ENCODE assay signal across 8 cellular contexts in the genomic region with DNA sequence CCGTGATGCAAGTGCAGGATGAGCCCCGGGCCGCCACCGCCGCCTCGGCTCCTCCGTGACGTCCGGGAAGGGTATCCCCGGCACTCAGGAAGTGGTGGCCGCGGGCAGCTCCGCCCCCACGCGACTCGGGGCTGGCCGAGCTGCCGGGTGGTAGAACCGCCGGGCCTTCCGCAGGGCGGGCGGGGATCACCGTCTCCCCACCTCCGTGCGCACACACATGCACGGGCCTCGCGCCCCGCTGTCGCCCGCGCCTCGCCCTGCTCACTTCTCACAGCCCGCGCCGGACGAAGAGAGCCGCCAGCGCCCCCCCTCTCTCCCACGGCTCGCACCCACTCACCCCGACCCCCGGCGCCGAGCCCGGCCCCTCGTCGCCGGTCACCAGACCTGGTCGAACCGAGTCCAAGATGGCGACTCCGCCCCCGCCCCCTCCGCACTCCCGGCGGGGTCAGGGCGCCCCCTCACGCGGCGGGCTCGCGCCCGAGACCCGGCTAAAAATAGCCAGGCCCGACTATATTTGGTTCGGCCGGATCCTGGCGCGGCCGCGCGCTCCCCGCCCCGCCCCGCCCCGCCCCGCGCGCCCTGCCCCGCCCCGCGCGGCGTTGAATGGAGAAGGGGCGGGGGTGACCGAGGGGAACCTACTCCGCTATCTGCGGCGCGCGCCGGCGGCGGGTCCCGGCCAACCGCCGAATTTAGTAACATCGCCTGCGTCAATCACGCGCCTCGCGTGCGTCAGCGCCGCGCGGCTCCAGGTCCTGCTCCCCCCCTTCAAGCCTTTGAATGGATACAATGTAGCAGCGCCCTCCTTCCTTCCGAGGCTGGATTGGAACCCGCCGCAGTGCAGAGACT. TPM values are rescaled to one million over a fixed set of nuclear protein-coding genes. Genes with fewer than 3 reads are reported as not detected.
DNase-seq lines count a peak whose midpoint lies in the region; ATAC-seq, FAIRE-seq and TF ChIP-seq lines count a peak whose summit lies in the region.

No MANE protein-coding gene starts in this region.

- H3K27ac Mint-ChIP-seq in mesothelial cell of epicardium, result peak overlapping the region; percentile 97

- H3K4me3 ChIP-seq in endocrine pancreas (ENCODE audit: control insufficient read depth, insufficient read depth, low read length), result peak overlapping the region; percentile 95

- no peaks in the 10 kb centered on the region for H3K36me3 ChIP-seq in endocrine pancreas (ENCODE audit: control insufficient read depth, insufficient read depth, low read length)

- H3K36me3 Mint-ChIP-seq in mesothelial cell of epicardium, result no peaks in the 10 kb centered on the region

- no peaks in the 10 kb centered on the region for H3K27me3 ChIP-seq in endocrine pancreas (ENCODE audit: control insufficient read depth, insufficient read depth, low read length)

- TF ChIP-seq CTCF in mesothelial cell of epicardium (IDR thresholded peaks at IDR 0.05; ENCODE audit: unreplicated experiment), result no peak

- peak overlapping the region; percentile 90 for H3K4me3 Mint-ChIP-seq in mesothelial cell of epicardium

- H3K9ac ChIP-seq in endocrine pancreas (ENCODE audit: control insufficient read depth, insufficient read depth, low read length), result peak overlapping the region; percentile 91

- H3K4me1 Mint-ChIP-seq in mesothelial cell of epicardium, result peaks cover 62% of the 10 kb centered on the region

- peaks cover 10% of the 10 kb centered on the region for H3K4me1 ChIP-seq in endocrine pancreas (ENCODE audit: control insufficient read depth, insufficient read depth, low read length)

- in situ Hi-C loops in Caki2 (cut with HindIII; ENCODE audit: low pct_unique_long_range_greater_than_20kb, low sequenced_read_pairs), result no loop called here

- H3K27me3 Mint-ChIP-seq in mesothelial cell of epicardium (ENCODE audit: low read depth), result peaks cover 29% of the 10 kb centered on the region

- peak; percentile 43 for ATAC-seq in GM21367 (IDR thresholded peaks at IDR 0.05; ENCODE audit: unreplicated experiment)

- no peak for FAIRE-seq in HTR-8/SVneo (lab: Jason Lieb, UNC)

- H3K9me3 Mint-ChIP-seq in mesothelial cell of epicardium, result no peaks in the 10 kb centered on the region

- H3K9me3 ChIP-seq in endocrine pancreas (ENCODE audit: control insufficient read depth, low read length), result no peaks in the 10 kb centered on the region

- DNase-seq in Caki2 (ENCODE audit: low read depth) (peak; percentile 85), HTR-8/SVneo (ENCODE audit: insufficient read length, low spot score) (peak; percentile 76), NOMO-1 (lab: John Stamatoyannopoulos, UW; ENCODE audit: unreplicated experiment in 2 of 2) (peak; percentile 94 to 98), mesothelial cell of epicardium (ENCODE audit: low spot score in 2 of 2, unreplicated experiment in 2 of 2) (peak; percentile 84 to 88)
- peak; percentile 85 for DNase-seq in activated CD8-positive, alpha-beta memory T cell treated with anti-CD3 and anti-CD28 coated beads, Interleukin-2, amount 50 U/mL, for 1 hour (ENCODE audit: extremely low read depth)
- DNase-seq in stimulated activated CD8-positive, alpha-beta memory T cell treated with anti-CD3 and anti-CD28 coated beads, Interleukin-15, amount 100 ng/mL, for 4 hours (ENCODE audit: low read depth in 2 of 2), result peak; percentile 83 to 94

RNA-seq across cellular contexts. Expression of gene NR4A3, which starts 2.0 kb away (rescaled TPM):
- not detected in 2 replicates for total RNA-seq in Caki2 (2014; rRNA removed; shearing (Covaris generic); ENCODE audit: low replicate concordance)
- total RNA-seq in mesothelial cell of epicardium, result 14.2 to 15.4 TPM (median 15.3 TPM) in 3 replicates

Comparison
In these comparisons a context has a peak if more than half of its experiments do, and no peak if none do; other contexts are left out.
1. Peak in every context shown above with its lines: DNase-seq, ATAC-seq and H3K4me3 ChIP-seq.
2. RNA of gene NR4A3, which starts 2.0 kb away (total RNA-seq): 14.2 to 15.4 TPM in mesothelial cell of epicardium; not detected in Caki2; every median in the first group is over 10 times any median in the second.